Comparison of ENCODE assay signal across 1 cellular context in genomic region chr12:94148841-94149780, GRCh38.
TF ChIP-seq lines count a peak whose summit lies in the region.

No MANE protein-coding gene starts in this region.

TF ChIP-seq in SK-N-SH, 30 proteins besides CTCF, POLR2A, EP300 and RAD21 (continued from another document):
- TF ChIP-seq, protein P1, sequence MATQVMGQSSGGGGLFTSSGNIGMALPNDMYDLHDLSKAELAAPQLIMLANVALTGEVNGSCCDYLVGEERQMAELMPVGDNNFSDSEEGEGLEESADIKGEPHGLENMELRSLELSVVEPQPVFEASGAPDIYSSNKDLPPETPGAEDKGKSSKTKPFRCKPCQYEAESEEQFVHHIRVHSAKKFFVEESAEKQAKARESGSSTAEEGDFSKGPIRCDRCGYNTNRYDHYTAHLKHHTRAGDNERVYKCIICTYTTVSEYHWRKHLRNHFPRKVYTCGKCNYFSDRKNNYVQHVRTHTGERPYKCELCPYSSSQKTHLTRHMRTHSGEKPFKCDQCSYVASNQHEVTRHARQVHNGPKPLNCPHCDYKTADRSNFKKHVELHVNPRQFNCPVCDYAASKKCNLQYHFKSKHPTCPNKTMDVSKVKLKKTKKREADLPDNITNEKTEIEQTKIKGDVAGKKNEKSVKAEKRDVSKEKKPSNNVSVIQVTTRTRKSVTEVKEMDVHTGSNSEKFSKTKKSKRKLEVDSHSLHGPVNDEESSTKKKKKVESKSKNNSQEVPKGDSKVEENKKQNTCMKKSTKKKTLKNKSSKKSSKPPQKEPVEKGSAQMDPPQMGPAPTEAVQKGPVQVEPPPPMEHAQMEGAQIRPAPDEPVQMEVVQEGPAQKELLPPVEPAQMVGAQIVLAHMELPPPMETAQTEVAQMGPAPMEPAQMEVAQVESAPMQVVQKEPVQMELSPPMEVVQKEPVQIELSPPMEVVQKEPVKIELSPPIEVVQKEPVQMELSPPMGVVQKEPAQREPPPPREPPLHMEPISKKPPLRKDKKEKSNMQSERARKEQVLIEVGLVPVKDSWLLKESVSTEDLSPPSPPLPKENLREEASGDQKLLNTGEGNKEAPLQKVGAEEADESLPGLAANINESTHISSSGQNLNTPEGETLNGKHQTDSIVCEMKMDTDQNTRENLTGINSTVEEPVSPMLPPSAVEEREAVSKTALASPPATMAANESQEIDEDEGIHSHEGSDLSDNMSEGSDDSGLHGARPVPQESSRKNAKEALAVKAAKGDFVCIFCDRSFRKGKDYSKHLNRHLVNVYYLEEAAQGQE (IDR thresholded peaks at IDR 0.05; ENCODE audit: low read depth, low read length), result no peak
- TF ChIP-seq USF2 (IDR thresholded peaks at IDR 0.05; ENCODE audit: borderline replicate concordance, low read depth, low read length), result no peak
- TF ChIP-seq SMC3 (IDR thresholded peaks at IDR 0.05; ENCODE audit: low read depth, low read length), result no peak
- no peak for TF ChIP-seq RFX5 (IDR thresholded peaks at IDR 0.05; ENCODE audit: low read length)
- TF ChIP-seq, protein P2, sequence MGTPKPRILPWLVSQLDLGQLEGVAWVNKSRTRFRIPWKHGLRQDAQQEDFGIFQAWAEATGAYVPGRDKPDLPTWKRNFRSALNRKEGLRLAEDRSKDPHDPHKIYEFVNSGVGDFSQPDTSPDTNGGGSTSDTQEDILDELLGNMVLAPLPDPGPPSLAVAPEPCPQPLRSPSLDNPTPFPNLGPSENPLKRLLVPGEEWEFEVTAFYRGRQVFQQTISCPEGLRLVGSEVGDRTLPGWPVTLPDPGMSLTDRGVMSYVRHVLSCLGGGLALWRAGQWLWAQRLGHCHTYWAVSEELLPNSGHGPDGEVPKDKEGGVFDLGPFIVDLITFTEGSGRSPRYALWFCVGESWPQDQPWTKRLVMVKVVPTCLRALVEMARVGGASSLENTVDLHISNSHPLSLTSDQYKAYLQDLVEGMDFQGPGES (IDR thresholded peaks at IDR 0.05; ENCODE audit: low read depth, low read length), result no peak
- TF ChIP-seq JUND (IDR thresholded peaks at IDR 0.05), result no peak
- TF ChIP-seq CHD2 (IDR thresholded peaks at IDR 0.05; ENCODE audit: low read length, partially characterized antibody), result no peak
- TF ChIP-seq MXI1 (IDR thresholded peaks at IDR 0.05; ENCODE audit: low read depth, low read length), result no peak
- TF ChIP-seq POLR2AphosphoS5 (IDR thresholded peaks at IDR 0.05; ENCODE audit: low read depth, low read length), result no peak
- no peak for TF ChIP-seq EZH2phosphoT487 (IDR thresholded peaks at IDR 0.05; ENCODE audit: borderline replicate concordance, low read depth)
- no peak for TF ChIP-seq NRF1 (IDR thresholded peaks at IDR 0.05; ENCODE audit: low read depth, low read length)
- no peak for TF ChIP-seq RCOR1 (IDR thresholded peaks at IDR 0.05; ENCODE audit: low read length)
- no peak for TF ChIP-seq GATA2 (CRISPR knock-in tag; IDR thresholded peaks at IDR 0.05)
- no peak for TF ChIP-seq TEAD4 (IDR thresholded peaks at IDR 0.05; ENCODE audit: borderline replicate concordance, insufficient read depth)
- no peak for TF ChIP-seq RXRA (IDR thresholded peaks at IDR 0.05; ENCODE audit: borderline replicate concordance, low read depth)
